8 cellular contexts compared by ENCODE assay signal in genomic region chr11:35045219-35045819, GRCh38.
DNase-seq lines count a peak whose midpoint lies in the region; ATAC-seq and TF ChIP-seq lines count a peak whose summit lies in the region.

No MANE protein-coding gene starts in this region.

- no peak overlapping the region for H2BK120ac ChIP-seq in H9 (ENCODE audit: low read depth, low read length, poor library complexity, severe bottlenecking)

- no peak overlapping the region for H3K27ac ChIP-seq in H9 (ENCODE audit: insufficient read length, low read depth, low read length)
- H3K27ac ChIP-seq in colonic mucosa = no peak overlapping the region

- H3K79me1 ChIP-seq in H9 (ENCODE audit: insufficient read depth, low read depth, low read length, poor library complexity, severe bottlenecking) = no peaks in the 10 kb centered on the region

- no peak overlapping the region for H2BK12ac ChIP-seq in H9 (ENCODE audit: insufficient read length, low read depth, low read length)

- DNase-seq in NCI-H774 (lab: John Stamatoyannopoulos, UW) (peak; percentile 33), occipital lobe (lab: John Stamatoyannopoulos, UW) (no peak), NCI-H2081 (lab: John Stamatoyannopoulos, UW) (no peak), H9 (no peak), colonic mucosa (no peak)
- peak; percentile 62 for DNase-seq in activated naive CD4-positive, alpha-beta T cell treated with Interleukin-2 at 50 U/mL for 16 hours
- DNase-seq in stimulated activated CD4-positive, alpha-beta T cell treated with anti-CD3 and anti-CD28 coated beads, Interleukin-2, amount 100 ng/mL, for 24 hours = peak; percentile 32 to 59

- intact Hi-C loops in colonic mucosa (cut with DNase I) = no loop called here

- H3K18ac ChIP-seq in H9 (ENCODE audit: insufficient read length, low read depth, low read length) = no peak overlapping the region

- no peak overlapping the region for H3K56ac ChIP-seq in H9 (ENCODE audit: insufficient read length, low read depth, low read length)

- H3K4me3 ChIP-seq in colonic mucosa = no peak overlapping the region

- no peak overlapping the region for H2BK5ac ChIP-seq in H9 (ENCODE audit: insufficient read length, low read length)

- TF ChIP-seq CTCF in H9 (conservative IDR thresholded peaks at IDR 0.05) (no peak), colonic mucosa (IDR thresholded peaks at IDR 0.05) (no peak)

- H3K27me3 ChIP-seq in H9 (ENCODE audit: insufficient read depth, low read length) = no peaks in the 10 kb centered on the region
- H3K27me3 ChIP-seq in colonic mucosa = no peaks in the 10 kb centered on the region

- H3K79me2 ChIP-seq in H9 (ENCODE audit: insufficient read depth, low read length) = no peaks in the 10 kb centered on the region; the same call in 1 of the 2 replicates

- H4K91ac ChIP-seq in H9 (ENCODE audit: insufficient read length, low read depth, low read length) = no peak overlapping the region

- H2BK20ac ChIP-seq in H9 (ENCODE audit: low read depth, low read length, poor library complexity, severe bottlenecking) = no peak overlapping the region

- H2AK5ac ChIP-seq in H9 (ENCODE audit: insufficient read length, low read length) = no peak overlapping the region

- H3K9me3 ChIP-seq in H9 (ENCODE audit: control insufficient read depth, low read depth, low read length) = no peaks in the 10 kb centered on the region
- no peaks in the 10 kb centered on the region for H3K9me3 ChIP-seq in colonic mucosa

- no CpG with 5 or more reads among the region's 8 CpGs for WGBS in H9 (ENCODE audit: extremely low coverage, insufficient read length, low lambda C conversion rate)

- no peak overlapping the region for H3T11ph ChIP-seq in H9 (ENCODE audit: low read length)

- peaks cover 6 to 9% of the 10 kb centered on the region in 2 experiments; a peak in 3 of 5 replicates for H3K9me3 Mint-ChIP-seq in H9

- no peak overlapping the region for H4K5ac ChIP-seq in H9 (ENCODE audit: insufficient read length, low read depth, low read length)

- no peak overlapping the region for H3K27ac Mint-ChIP-seq in H9

- H3K36me3 Mint-ChIP-seq in H9 (ENCODE audit: insufficient read depth in 1 of 3, low read depth in 3 of 3) = peaks cover 0 to 4% (median 0%) of the 10 kb centered on the region in 3 experiments; a peak in 4 of 7 replicates

- H3K4me3 Mint-ChIP-seq in H9 = no peak overlapping the region

- no peak overlapping the region for H4K8ac ChIP-seq in H9 (replicated peaks; ENCODE audit: insufficient read length, low read depth, low read length)

- no peaks in the 10 kb centered on the region for H3K23me2 ChIP-seq in H9 (ENCODE audit: insufficient read length, low read depth, low read length, poor library complexity, severe bottlenecking)

- no peak overlapping the region for H3K4ac ChIP-seq in H9 (ENCODE audit: low read depth, low read length)

- peaks cover under 1% of the 10 kb centered on the region; the same call in 1 of the 2 replicates for H3K27me3 Mint-ChIP-seq in H9 (ENCODE audit: low read depth)

- H3K14ac ChIP-seq in H9 (ENCODE audit: insufficient read depth, low read length) = no peak overlapping the region

- H3K4me1 ChIP-seq in H9 (ENCODE audit: insufficient read depth, low read length) (no peaks in the 10 kb centered on the region), colonic mucosa (no peaks in the 10 kb centered on the region)

- ATAC-seq in GM19372 (IDR thresholded peaks at IDR 0.05; ENCODE audit: low read depth, unreplicated experiment) = peak; percentile 60

- no peak overlapping the region for H2BK15ac ChIP-seq in H9 (ENCODE audit: low read depth, low read length)

- H3K23ac ChIP-seq in H9 (ENCODE audit: insufficient read length, low read depth, low read length) = no peak overlapping the region

- H3K4me1 Mint-ChIP-seq in H9 = no peaks in the 10 kb centered on the region

- no peaks in the 10 kb centered on the region for H3K36me3 ChIP-seq in colonic mucosa

- no peaks in the 10 kb centered on the region for H4K20me1 ChIP-seq in H9 (ENCODE audit: control insufficient read depth, insufficient read depth, insufficient read length)

- no peak overlapping the region for H2AFZ ChIP-seq in H9 (ENCODE audit: low read length)

- no peak overlapping the region for H3K4me2 ChIP-seq in H9 (ENCODE audit: insufficient read depth, insufficient read length, low read length)

- no peak overlapping the region for H3K9ac ChIP-seq in H9 (ENCODE audit: extremely low read depth, insufficient read length, low read length)
- H3K9ac ChIP-seq in colonic mucosa (ENCODE audit: low read depth in 2 of 2, low read length in 2 of 2) = no peak overlapping the region

Comparison
In these comparisons a context has a peak if more than half of its experiments do, and no peak if none do; other contexts are left out.
1. DNase-seq: peak in NCI-H774 (single experiment), activated naive CD4-positive, alpha-beta T cell treated with Interleukin-2 at 50 U/mL for 16 hours (single experiment) and stimulated activated CD4-positive, alpha-beta T cell treated with anti-CD3 and anti-CD28 coated beads, Interleukin-2, amount 100 ng/mL, for 24 hours (2 of 2); none in occipital lobe (single experiment), NCI-H2081 (0 of 2), H9 (single experiment) and colonic mucosa (single experiment).